Comparison of ENCODE assay signal across 9 cellular contexts in genomic region chr12:64714551-64714968, GRCh38.
DNase-seq lines count a peak whose midpoint lies in the region; ATAC-seq, FAIRE-seq and TF ChIP-seq lines count a peak whose summit lies in the region.
"Had no signal": no experiment of that assay in that cellular context is flagged by ENCODE, and none has a peak within 500 bp of the region (broad histone marks: within the 10 kb centered on the region; RNA-seq: fewer than 3 reads in every experiment).

No MANE protein-coding gene starts in this region.

- H3K4me3 Mint-ChIP-seq in dendritic cell treated with granulocyte-macrophage colony-stimulating factor and Interleukin-4, amounts not matched to agents 40 ng/mL and 50 ng/mL, for 4 days: no peak overlapping the region

- DNase-seq in GM18507 (ENCODE audit: extremely low spot score, insufficient read length, low read depth): no peak
- peak; percentile 47 for DNase-seq in GM20000 (ENCODE audit: low spot score)
- DNase-seq in stimulated activated CD4-positive, alpha-beta T cell treated with anti-CD3 and anti-CD28 coated beads, Interleukin-2, amount 100 ng/mL, for 48 hours: no peak
- DNase-seq in COLO829 (ENCODE audit: low spot score): no peak

- FAIRE-seq in GM18507 (lab: Jason Lieb, UNC): peak; percentile 86
- FAIRE-seq: G401.6 had no signal

- ATAC-seq in HG03139 (IDR thresholded peaks at IDR 0.05; ENCODE audit: unreplicated experiment): peak; percentile 68
- ATAC-seq in SK-N-SH treated with all-trans-retinoic acid at 6 μM for 48 hours: no peak
- no peak for ATAC-seq in GM19467 (IDR thresholded peaks at IDR 0.05; ENCODE audit: unreplicated experiment)

- H3K9me3 Mint-ChIP-seq in dendritic cell treated with granulocyte-macrophage colony-stimulating factor and Interleukin-4, amounts not matched to agents 40 ng/mL and 50 ng/mL, for 4 days: no peaks in the 10 kb centered on the region

- intact Hi-C loops in dendritic cell treated with granulocyte-macrophage colony-stimulating factor and Interleukin-4, amounts not matched to agents 40 ng/mL and 50 ng/mL, for 4 days (cut with micrococcal nuclease): no loop called here

- no peaks in the 10 kb centered on the region for H3K27me3 Mint-ChIP-seq in dendritic cell treated with granulocyte-macrophage colony-stimulating factor and Interleukin-4, amounts not matched to agents 40 ng/mL and 50 ng/mL, for 4 days

- peaks cover 98% of the 10 kb centered on the region for H3K36me3 Mint-ChIP-seq in dendritic cell treated with granulocyte-macrophage colony-stimulating factor and Interleukin-4, amounts not matched to agents 40 ng/mL and 50 ng/mL, for 4 days (ENCODE audit: low read depth)

- H3K4me1 Mint-ChIP-seq in dendritic cell treated with granulocyte-macrophage colony-stimulating factor and Interleukin-4, amounts not matched to agents 40 ng/mL and 50 ng/mL, for 4 days (ENCODE audit: low read depth): peaks cover 33% of the 10 kb centered on the region

- H3K27ac Mint-ChIP-seq in dendritic cell treated with granulocyte-macrophage colony-stimulating factor and Interleukin-4, amounts not matched to agents 40 ng/mL and 50 ng/mL, for 4 days: peak overlapping the region; percentile 46

- TF ChIP-seq CTCF in GM20000 (IDR thresholded peaks at IDR 0.05; ENCODE audit: extremely low read depth, missing control alignments): no peak

TF ChIP-seq in SK-N-SH treated with all-trans-retinoic acid at 6 μM for 48 hours, 23 proteins besides CTCF, POLR2A, EP300 and RAD21:
- TF ChIP-seq ZFP3 (CRISPR knock-in tag; IDR thresholded peaks at IDR 0.05) (no peak), GLIS3 (CRISPR knock-in tag; IDR thresholded peaks at IDR 0.05) (no peak), OSR1 (CRISPR knock-in tag; IDR thresholded peaks at IDR 0.05) (no peak), BACH2 (CRISPR knock-in tag; IDR thresholded peaks at IDR 0.05; ENCODE audit: borderline replicate concordance) (no peak), ZC3H10 (CRISPR knock-in tag; IDR thresholded peaks at IDR 0.05) (no peak), SNAI2 (CRISPR knock-in tag; IDR thresholded peaks at IDR 0.05) (no peak)
